ENCODE assay signal across 1 cellular context in the genomic region with DNA sequence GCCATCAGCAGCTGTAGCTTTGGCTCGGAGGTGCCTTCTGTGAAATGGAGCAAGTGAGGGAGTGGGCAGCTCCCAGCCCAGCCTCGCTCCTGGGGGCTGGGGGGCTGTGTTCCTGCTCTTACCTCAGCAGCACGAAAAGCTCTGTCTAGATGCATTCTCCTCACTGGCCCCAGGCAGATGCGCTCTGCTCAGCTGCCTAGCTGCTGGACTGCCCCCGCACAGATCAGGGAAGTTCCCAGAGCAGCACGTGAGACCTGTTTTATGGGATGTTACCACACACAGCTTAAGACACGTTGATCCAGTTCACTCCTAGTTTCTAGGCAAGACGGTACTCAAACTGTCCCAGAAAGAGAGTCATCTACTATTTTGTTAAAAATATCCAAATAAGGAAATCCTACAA.
TF ChIP-seq lines count a peak whose summit lies in the region.

No MANE protein-coding gene starts in this region.

TF ChIP-seq in GM12878, 131 proteins besides CTCF, POLR2A, EP300 and RAD21 (continued from another document and continues in another):
- TF ChIP-seq, protein P1, sequence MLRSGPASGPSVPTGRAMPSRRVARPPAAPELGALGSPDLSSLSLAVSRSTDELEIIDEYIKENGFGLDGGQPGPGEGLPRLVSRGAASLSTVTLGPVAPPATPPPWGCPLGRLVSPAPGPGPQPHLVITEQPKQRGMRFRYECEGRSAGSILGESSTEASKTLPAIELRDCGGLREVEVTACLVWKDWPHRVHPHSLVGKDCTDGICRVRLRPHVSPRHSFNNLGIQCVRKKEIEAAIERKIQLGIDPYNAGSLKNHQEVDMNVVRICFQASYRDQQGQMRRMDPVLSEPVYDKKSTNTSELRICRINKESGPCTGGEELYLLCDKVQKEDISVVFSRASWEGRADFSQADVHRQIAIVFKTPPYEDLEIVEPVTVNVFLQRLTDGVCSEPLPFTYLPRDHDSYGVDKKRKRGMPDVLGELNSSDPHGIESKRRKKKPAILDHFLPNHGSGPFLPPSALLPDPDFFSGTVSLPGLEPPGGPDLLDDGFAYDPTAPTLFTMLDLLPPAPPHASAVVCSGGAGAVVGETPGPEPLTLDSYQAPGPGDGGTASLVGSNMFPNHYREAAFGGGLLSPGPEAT (IDR thresholded peaks at IDR 0.05; ENCODE audit: low read depth) = peak; percentile 51; the same call in 1 of the 2 replicates
- TF ChIP-seq, protein P2, sequence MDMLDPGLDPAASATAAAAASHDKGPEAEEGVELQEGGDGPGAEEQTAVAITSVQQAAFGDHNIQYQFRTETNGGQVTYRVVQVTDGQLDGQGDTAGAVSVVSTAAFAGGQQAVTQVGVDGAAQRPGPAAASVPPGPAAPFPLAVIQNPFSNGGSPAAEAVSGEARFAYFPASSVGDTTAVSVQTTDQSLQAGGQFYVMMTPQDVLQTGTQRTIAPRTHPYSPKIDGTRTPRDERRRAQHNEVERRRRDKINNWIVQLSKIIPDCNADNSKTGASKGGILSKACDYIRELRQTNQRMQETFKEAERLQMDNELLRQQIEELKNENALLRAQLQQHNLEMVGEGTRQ (IDR thresholded peaks at IDR 0.05; ENCODE audit: borderline replicate concordance, low read depth, low read length) = peak; percentile 1; the same call in 1 of the 2 replicates
- TF ChIP-seq JUND (IDR thresholded peaks at IDR 0.05; ENCODE audit: low read depth, low read length) (no peak), NRF1 (conservative IDR thresholded peaks at IDR 0.05; ENCODE audit: low read depth, low read length) (no peak), SMAD1 (IDR thresholded peaks at IDR 0.05; ENCODE audit: low read depth, partially characterized antibody) (no peak), BMI1 (IDR thresholded peaks at IDR 0.05; ENCODE audit: borderline replicate concordance) (no peak), HDAC6 (IDR thresholded peaks at IDR 0.05; ENCODE audit: unreplicated experiment) (no peak), RCOR1 (conservative IDR thresholded peaks at IDR 0.05; ENCODE audit: low read depth, low read length) (no peak), SPI1 (IDR thresholded peaks at IDR 0.05; ENCODE audit: borderline replicate concordance, insufficient read depth, low read depth, low read length) (no peak), KAT2A (conservative IDR thresholded peaks at IDR 0.05; ENCODE audit: control insufficient read depth, low read depth, low read length) (no peak), CREB1 (IDR thresholded peaks at IDR 0.05; ENCODE audit: low read depth) (0 out of 2 replicates have a peak, but pooled peaks have one; percentile 12), EGR1 (IDR thresholded peaks at IDR 0.05; ENCODE audit: borderline replicate concordance in 1 of 2, low read depth in 2 of 2, low read length in 2 of 2) (peak in 1 of 2 experiments; percentile 81; a peak in 2 of 3 replicates), ZNF384 (IDR thresholded peaks at IDR 0.05; ENCODE audit: borderline replicate concordance, low read depth, low read length) (no peak), FOXK2 (IDR thresholded peaks at IDR 0.05) (no peak), TCF12 (IDR thresholded peaks at IDR 0.05; ENCODE audit: low read depth, low read length) (0 out of 2 replicates have a peak, but pooled peaks have one; percentile 9), TCF7 (IDR thresholded peaks at IDR 0.05; ENCODE audit: borderline replicate concordance) (no peak), TCF3 (IDR thresholded peaks at IDR 0.05; ENCODE audit: borderline replicate concordance, insufficient read depth, low read depth, low read length) (no peak), ZNF207 (IDR thresholded peaks at IDR 0.05; ENCODE audit: borderline replicate concordance) (no peak), FOXM1 (IDR thresholded peaks at IDR 0.05; ENCODE audit: low read depth, low read length) (no peak), HDAC2 (IDR thresholded peaks at IDR 0.05) (no peak), CBFB (IDR thresholded peaks at IDR 0.05; ENCODE audit: low read depth) (0 out of 2 replicates have a peak, but pooled peaks have one; percentile 19), FOS (IDR thresholded peaks at IDR 0.05; ENCODE audit: borderline replicate concordance, extremely low read depth, insufficient read length) (no peak), CEBPB (IDR thresholded peaks at IDR 0.05; ENCODE audit: borderline replicate concordance in 1 of 2, low read depth in 2 of 2, low read length in 2 of 2) (no peak), BHLHE40 (IDR thresholded peaks at IDR 0.05; ENCODE audit: borderline replicate concordance in 1 of 2, low read depth in 2 of 2, low read length in 1 of 2) (peak; percentile 94 to 96), ZNF217 (IDR thresholded peaks at IDR 0.05) (no peak), NR2C1 (IDR thresholded peaks at IDR 0.05) (no peak), EED (IDR thresholded peaks at IDR 0.05; ENCODE audit: low read depth) (peak; percentile 58), CHD4 (IDR thresholded peaks at IDR 0.05) (no peak), LARP7 (IDR thresholded peaks at IDR 0.05) (peak; percentile 73; the same call in 1 of the 2 replicates)
- TF ChIP-seq, protein P3, sequence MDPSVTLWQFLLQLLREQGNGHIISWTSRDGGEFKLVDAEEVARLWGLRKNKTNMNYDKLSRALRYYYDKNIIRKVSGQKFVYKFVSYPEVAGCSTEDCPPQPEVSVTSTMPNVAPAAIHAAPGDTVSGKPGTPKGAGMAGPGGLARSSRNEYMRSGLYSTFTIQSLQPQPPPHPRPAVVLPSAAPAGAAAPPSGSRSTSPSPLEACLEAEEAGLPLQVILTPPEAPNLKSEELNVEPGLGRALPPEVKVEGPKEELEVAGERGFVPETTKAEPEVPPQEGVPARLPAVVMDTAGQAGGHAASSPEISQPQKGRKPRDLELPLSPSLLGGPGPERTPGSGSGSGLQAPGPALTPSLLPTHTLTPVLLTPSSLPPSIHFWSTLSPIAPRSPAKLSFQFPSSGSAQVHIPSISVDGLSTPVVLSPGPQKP (IDR thresholded peaks at IDR 0.05; ENCODE audit: low read depth, low read length) = no peak
- TF ChIP-seq, protein P4, sequence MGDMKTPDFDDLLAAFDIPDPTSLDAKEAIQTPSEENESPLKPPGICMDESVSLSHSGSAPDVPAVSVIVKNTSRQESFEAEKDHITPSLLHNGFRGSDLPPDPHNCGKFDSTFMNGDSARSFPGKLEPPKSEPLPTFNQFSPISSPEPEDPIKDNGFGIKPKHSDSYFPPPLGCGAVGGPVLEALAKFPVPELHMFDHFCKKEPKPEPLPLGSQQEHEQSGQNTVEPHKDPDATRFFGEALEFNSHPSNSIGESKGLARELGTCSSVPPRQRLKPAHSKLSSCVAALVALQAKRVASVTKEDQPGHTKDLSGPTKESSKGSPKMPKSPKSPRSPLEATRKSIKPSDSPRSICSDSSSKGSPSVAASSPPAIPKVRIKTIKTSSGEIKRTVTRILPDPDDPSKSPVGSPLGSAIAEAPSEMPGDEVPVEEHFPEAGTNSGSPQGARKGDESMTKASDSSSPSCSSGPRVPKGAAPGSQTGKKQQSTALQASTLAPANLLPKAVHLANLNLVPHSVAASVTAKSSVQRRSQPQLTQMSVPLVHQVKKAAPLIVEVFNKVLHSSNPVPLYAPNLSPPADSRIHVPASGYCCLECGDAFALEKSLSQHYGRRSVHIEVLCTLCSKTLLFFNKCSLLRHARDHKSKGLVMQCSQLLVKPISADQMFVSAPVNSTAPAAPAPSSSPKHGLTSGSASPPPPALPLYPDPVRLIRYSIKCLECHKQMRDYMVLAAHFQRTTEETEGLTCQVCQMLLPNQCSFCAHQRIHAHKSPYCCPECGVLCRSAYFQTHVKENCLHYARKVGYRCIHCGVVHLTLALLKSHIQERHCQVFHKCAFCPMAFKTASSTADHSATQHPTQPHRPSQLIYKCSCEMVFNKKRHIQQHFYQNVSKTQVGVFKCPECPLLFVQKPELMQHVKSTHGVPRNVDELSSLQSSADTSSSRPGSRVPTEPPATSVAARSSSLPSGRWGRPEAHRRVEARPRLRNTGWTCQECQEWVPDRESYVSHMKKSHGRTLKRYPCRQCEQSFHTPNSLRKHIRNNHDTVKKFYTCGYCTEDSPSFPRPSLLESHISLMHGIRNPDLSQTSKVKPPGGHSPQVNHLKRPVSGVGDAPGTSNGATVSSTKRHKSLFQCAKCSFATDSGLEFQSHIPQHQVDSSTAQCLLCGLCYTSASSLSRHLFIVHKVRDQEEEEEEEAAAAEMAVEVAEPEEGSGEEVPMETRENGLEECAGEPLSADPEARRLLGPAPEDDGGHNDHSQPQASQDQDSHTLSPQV (IDR thresholded peaks at IDR 0.05) = no peak
- TF ChIP-seq, protein P5, sequence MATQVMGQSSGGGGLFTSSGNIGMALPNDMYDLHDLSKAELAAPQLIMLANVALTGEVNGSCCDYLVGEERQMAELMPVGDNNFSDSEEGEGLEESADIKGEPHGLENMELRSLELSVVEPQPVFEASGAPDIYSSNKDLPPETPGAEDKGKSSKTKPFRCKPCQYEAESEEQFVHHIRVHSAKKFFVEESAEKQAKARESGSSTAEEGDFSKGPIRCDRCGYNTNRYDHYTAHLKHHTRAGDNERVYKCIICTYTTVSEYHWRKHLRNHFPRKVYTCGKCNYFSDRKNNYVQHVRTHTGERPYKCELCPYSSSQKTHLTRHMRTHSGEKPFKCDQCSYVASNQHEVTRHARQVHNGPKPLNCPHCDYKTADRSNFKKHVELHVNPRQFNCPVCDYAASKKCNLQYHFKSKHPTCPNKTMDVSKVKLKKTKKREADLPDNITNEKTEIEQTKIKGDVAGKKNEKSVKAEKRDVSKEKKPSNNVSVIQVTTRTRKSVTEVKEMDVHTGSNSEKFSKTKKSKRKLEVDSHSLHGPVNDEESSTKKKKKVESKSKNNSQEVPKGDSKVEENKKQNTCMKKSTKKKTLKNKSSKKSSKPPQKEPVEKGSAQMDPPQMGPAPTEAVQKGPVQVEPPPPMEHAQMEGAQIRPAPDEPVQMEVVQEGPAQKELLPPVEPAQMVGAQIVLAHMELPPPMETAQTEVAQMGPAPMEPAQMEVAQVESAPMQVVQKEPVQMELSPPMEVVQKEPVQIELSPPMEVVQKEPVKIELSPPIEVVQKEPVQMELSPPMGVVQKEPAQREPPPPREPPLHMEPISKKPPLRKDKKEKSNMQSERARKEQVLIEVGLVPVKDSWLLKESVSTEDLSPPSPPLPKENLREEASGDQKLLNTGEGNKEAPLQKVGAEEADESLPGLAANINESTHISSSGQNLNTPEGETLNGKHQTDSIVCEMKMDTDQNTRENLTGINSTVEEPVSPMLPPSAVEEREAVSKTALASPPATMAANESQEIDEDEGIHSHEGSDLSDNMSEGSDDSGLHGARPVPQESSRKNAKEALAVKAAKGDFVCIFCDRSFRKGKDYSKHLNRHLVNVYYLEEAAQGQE (IDR thresholded peaks at IDR 0.05; ENCODE audit: low read depth, low read length) = 0 out of 2 replicates have a peak, but pooled peaks have one; percentile 56
- TF ChIP-seq, protein P6, sequence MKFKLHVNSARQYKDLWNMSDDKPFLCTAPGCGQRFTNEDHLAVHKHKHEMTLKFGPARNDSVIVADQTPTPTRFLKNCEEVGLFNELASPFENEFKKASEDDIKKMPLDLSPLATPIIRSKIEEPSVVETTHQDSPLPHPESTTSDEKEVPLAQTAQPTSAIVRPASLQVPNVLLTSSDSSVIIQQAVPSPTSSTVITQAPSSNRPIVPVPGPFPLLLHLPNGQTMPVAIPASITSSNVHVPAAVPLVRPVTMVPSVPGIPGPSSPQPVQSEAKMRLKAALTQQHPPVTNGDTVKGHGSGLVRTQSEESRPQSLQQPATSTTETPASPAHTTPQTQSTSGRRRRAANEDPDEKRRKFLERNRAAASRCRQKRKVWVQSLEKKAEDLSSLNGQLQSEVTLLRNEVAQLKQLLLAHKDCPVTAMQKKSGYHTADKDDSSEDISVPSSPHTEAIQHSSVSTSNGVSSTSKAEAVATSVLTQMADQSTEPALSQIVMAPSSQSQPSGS (IDR thresholded peaks at IDR 0.05; ENCODE audit: low read length) = 0 out of 2 replicates have a peak, but pooled peaks have one; percentile 10
- TF ChIP-seq, protein P7, sequence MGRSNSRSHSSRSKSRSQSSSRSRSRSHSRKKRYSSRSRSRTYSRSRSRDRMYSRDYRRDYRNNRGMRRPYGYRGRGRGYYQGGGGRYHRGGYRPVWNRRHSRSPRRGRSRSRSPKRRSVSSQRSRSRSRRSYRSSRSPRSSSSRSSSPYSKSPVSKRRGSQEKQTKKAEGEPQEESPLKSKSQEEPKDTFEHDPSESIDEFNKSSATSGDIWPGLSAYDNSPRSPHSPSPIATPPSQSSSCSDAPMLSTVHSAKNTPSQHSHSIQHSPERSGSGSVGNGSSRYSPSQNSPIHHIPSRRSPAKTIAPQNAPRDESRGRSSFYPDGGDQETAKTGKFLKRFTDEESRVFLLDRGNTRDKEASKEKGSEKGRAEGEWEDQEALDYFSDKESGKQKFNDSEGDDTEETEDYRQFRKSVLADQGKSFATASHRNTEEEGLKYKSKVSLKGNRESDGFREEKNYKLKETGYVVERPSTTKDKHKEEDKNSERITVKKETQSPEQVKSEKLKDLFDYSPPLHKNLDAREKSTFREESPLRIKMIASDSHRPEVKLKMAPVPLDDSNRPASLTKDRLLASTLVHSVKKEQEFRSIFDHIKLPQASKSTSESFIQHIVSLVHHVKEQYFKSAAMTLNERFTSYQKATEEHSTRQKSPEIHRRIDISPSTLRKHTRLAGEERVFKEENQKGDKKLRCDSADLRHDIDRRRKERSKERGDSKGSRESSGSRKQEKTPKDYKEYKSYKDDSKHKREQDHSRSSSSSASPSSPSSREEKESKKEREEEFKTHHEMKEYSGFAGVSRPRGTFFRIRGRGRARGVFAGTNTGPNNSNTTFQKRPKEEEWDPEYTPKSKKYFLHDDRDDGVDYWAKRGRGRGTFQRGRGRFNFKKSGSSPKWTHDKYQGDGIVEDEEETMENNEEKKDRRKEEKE (IDR thresholded peaks at IDR 0.05) = no peak
- TF ChIP-seq, protein P8, sequence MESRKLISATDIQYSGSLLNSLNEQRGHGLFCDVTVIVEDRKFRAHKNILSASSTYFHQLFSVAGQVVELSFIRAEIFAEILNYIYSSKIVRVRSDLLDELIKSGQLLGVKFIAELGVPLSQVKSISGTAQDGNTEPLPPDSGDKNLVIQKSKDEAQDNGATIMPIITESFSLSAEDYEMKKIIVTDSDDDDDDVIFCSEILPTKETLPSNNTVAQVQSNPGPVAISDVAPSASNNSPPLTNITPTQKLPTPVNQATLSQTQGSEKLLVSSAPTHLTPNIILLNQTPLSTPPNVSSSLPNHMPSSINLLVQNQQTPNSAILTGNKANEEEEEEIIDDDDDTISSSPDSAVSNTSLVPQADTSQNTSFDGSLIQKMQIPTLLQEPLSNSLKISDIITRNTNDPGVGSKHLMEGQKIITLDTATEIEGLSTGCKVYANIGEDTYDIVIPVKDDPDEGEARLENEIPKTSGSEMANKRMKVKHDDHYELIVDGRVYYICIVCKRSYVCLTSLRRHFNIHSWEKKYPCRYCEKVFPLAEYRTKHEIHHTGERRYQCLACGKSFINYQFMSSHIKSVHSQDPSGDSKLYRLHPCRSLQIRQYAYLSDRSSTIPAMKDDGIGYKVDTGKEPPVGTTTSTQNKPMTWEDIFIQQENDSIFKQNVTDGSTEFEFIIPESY (IDR thresholded peaks at IDR 0.05) = no peak
- TF ChIP-seq, protein P9, sequence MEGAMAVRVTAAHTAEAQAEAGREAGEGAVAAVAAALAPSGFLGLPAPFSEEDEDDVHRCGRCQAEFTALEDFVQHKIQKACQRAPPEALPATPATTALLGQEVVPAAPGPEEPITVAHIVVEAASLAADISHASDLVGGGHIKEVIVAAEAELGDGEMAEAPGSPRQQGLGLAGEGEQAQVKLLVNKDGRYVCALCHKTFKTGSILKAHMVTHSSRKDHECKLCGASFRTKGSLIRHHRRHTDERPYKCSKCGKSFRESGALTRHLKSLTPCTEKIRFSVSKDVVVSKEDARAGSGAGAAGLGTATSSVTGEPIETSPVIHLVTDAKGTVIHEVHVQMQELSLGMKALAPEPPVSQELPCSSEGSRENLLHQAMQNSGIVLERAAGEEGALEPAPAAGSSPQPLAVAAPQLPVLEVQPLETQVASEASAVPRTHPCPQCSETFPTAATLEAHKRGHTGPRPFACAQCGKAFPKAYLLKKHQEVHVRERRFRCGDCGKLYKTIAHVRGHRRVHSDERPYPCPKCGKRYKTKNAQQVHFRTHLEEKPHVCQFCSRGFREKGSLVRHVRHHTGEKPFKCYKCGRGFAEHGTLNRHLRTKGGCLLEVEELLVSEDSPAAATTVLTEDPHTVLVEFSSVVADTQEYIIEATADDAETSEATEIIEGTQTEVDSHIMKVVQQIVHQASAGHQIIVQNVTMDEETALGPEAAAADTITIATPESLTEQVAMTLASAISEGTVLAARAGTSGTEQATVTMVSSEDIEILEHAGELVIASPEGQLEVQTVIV (IDR thresholded peaks at IDR 0.05; ENCODE audit: borderline replicate concordance, partially characterized antibody) = no peak
